ENCODE assay signal across 10 cellular contexts in the genomic region with DNA sequence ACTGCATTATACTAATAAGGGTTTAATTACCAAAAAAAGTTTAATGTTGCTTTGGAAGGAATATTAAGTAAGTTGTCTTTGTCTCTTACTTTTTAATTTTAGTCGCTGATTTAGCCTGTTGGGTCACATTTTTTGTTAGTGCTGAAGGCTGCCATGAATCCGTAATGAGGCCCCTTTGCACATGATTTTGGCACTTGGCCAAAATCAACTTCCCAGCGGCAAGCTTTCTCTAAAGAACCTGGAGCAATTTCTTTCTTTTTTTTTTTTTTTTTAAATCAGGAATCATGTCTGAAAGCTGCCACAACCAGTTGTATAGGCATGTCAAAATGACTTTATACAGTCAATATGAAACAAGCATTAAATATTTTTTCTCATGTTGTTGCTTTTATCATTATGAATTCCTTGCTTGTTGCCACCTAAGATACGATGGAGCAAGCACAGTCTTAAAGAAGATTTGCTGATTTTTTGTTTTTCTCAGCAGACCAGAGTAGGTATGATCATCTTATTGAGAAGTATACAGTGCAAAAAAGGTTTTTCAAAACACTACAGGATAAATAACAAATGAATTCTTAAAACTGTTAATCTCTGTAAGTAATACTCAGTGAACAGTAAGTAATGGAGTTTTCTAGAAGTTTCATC.
DNase-seq lines count a peak whose midpoint lies in the region; ATAC-seq and TF ChIP-seq lines count a peak whose summit lies in the region.
"Had no signal": no experiment of that assay in that cellular context is flagged by ENCODE, and none has a peak within 500 bp of the region (broad histone marks: within the 10 kb centered on the region; RNA-seq: fewer than 3 reads in every experiment).

No MANE protein-coding gene starts in this region.

- no peaks in the 10 kb centered on the region for H3K4me1 ChIP-seq in ascending aorta

- TF ChIP-seq CTCF in ascending aorta (IDR thresholded peaks at IDR 0.05), result no peak

- H3K9me3 ChIP-seq in ascending aorta, result no peaks in the 10 kb centered on the region

- peak overlapping the region; percentile 49 to 61 for H3K27ac ChIP-seq in ascending aorta
- H3K27ac ChIP-seq in substantia nigra (ENCODE audit: low read depth, low read length, poor library complexity, severe bottlenecking), result peak overlapping the region; percentile 69

- peak overlapping the region; percentile 47 to 52 for H3K4me3 ChIP-seq in ascending aorta

- no peaks in the 10 kb centered on the region for H3K27me3 ChIP-seq in ascending aorta

- intact Hi-C loops in ascending aorta (cut with DNase I), result loop anchor here (5.0 to 10.0 kb wide), 2 partner anchors 112 to 335 kb away; no protein-coding TSS in a partner anchor

- DNase-seq in LHCN-M2 (ENCODE audit: low read depth), result peak; percentile 77
- peak in 1 of 2 donors; percentile 65 for DNase-seq in ascending aorta (ENCODE audit: low spot score in 2 of 2)
- DNase-seq in inferior parietal cortex (ENCODE audit: extremely low spot score), result peak; percentile 62
- DNase-seq in substantia nigra (lab: John Stamatoyannopoulos, UW), result peak in 25 of 49 donors; percentile 1 to 63 (median 18)
- DNase-seq in NCI-H2196 (lab: John Stamatoyannopoulos, UW; ENCODE audit: unreplicated experiment), result no peak
- no peak for DNase-seq in SHP77 (lab: John Stamatoyannopoulos, UW)
- DNase-seq: activated CD8-positive, alpha-beta memory T cell treated with anti-CD3 and anti-CD28 coated beads for 24 hours; stimulated activated CD4-positive, alpha-beta T cell treated with anti-CD3 and anti-CD28 coated beads, Interleukin-2, amount 100 ng/mL, for 24 hours had no signal

- ATAC-seq in HG03432 (IDR thresholded peaks at IDR 0.05; ENCODE audit: unreplicated experiment) (no peak), HG02970 (IDR thresholded peaks at IDR 0.05; ENCODE audit: low FRiP score, unreplicated experiment) (no peak)

- no peaks in the 10 kb centered on the region for H3K36me3 ChIP-seq in ascending aorta

Comparison
In these comparisons a context has a peak if more than half of its experiments do, and no peak if none do; other contexts are left out.
1. DNase-seq: peak in LHCN-M2 (single experiment), inferior parietal cortex (single experiment) and substantia nigra (25 of 49); none in NCI-H2196 (single experiment) and SHP77 (0 of 2).